10 cellular contexts compared by ENCODE assay signal in genomic region chr12:65300679-65301349, GRCh38.
DNase-seq lines count a peak whose midpoint lies in the region; ATAC-seq and TF ChIP-seq lines count a peak whose summit lies in the region.
"Had no signal": no experiment of that assay in that cellular context is flagged by ENCODE, and none has a peak within 500 bp of the region (broad histone marks: within the 10 kb centered on the region; RNA-seq: fewer than 3 reads in every experiment).

No MANE protein-coding gene starts in this region.

- DNase-seq in AG09309 (ENCODE audit: low read depth), result no peak
- DNase-seq in HFF-Myc (ENCODE audit: extremely low read depth, low read depth), result no peak
- peak; percentile 21 for DNase-seq in adipocyte (ENCODE audit: low read depth)
- DNase-seq in iPS-NIHi11 (ENCODE audit: low spot score), result peak; percentile 43
- no peak for DNase-seq in NCI-H1436 (lab: John Stamatoyannopoulos, UW)
- no peak for DNase-seq in GM10266 (ENCODE audit: extremely low spot score)
- DNase-seq in NCI-H446 treated with DMSO at 0.1 percent for 48 hours (lab: John Stamatoyannopoulos, UW), result no peak
- DNase-seq: activated gamma-delta T cell; stimulated activated CD4-positive, alpha-beta T cell treated with anti-CD3 and anti-CD28 coated beads, Interleukin-1b, Interleukin-23, amount 100 ng/mL, for 48 hours had no signal

- H3K9ac ChIP-seq in adipocyte (ENCODE audit: low read length), result no peak overlapping the region

- no peaks in the 10 kb centered on the region for H3K36me3 ChIP-seq in adipocyte (ENCODE audit: control insufficient read depth, insufficient read depth, low read length, severe bottlenecking)

- no peak for ATAC-seq in HG03457 (IDR thresholded peaks at IDR 0.05; ENCODE audit: unreplicated experiment)

- peak; percentile 46 for TF ChIP-seq CTCF in AG09309 (IDR thresholded peaks at IDR 0.05; ENCODE audit: control insufficient read depth, insufficient read depth, low read depth, low read length, missing control alignments)
- peak; percentile 56 for TF ChIP-seq CTCF in HFF-Myc (IDR thresholded peaks at IDR 0.05; ENCODE audit: low read depth, low read length, missing control alignments)
- no peak for TF ChIP-seq CTCF in GM10266 (IDR thresholded peaks at IDR 0.05; ENCODE audit: control insufficient read depth, insufficient read depth, low read depth, missing control alignments)

- H3K4me1 ChIP-seq in adipocyte (ENCODE audit: control insufficient read depth, insufficient read depth, low read length), result peaks cover 8% of the 10 kb centered on the region

- H3K9me3 ChIP-seq in adipocyte (ENCODE audit: control insufficient read depth, low read length), result no peaks in the 10 kb centered on the region

- H3K4me3 ChIP-seq in AG09309 (ENCODE audit: control insufficient read depth, low read depth, low read length) (no peak overlapping the region), HFF-Myc (replicated peaks; ENCODE audit: low read depth, low read length) (no peak overlapping the region), adipocyte (ENCODE audit: low read length) (no peak overlapping the region)

- H3K27me3 ChIP-seq in adipocyte (replicated peaks; ENCODE audit: control insufficient read depth, insufficient read depth, low read length), result no peaks in the 10 kb centered on the region

Comparison
In these comparisons a context has a peak if more than half of its experiments do, and no peak if none do; other contexts are left out.
1. DNase-seq: peak in adipocyte (single experiment) and iPS-NIHi11 (single experiment); none in AG09309 (single experiment), HFF-Myc (single experiment), NCI-H1436 (single experiment), GM10266 (single experiment) and NCI-H446 treated with DMSO at 0.1 percent for 48 hours (single experiment).